In the genomic region with DNA sequence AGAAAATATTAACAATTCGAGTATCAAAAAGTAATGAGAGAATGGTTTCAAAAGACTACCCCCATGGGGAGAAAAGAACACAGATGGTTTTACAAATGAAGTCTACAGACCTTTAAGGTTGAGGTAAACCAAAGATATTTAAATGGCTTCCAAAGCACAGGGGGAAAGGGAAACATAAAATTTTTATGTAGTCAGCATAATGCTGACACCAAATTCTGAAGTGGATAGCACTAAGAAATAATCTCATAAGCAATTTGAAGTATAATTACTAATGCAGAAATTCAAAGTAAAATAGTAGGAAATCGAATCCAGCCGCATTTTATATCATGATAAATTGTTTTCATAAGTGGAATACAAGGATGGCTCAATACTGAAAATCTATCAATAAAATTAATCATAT, we compare ENCODE assay signal across 4 cellular contexts.
A peak's percentile ranks its signal among the peaks of the same experiment; 100 is the strongest.
TF ChIP-seq lines count a peak whose summit lies in the region.

No MANE protein-coding gene starts in this region.

TF ChIP-seq in HepG2, 621 proteins besides CTCF, POLR2A, EP300 and RAD21:
- TF ChIP-seq MAFK (conservative IDR thresholded peaks at IDR 0.05 in 1 of 2, IDR thresholded peaks at IDR 0.05 in 1 of 2; ENCODE audit: low read length in 2 of 2) (peak; percentile 51 to 79), SMYD3 (CRISPR knock-in tag; IDR thresholded peaks at IDR 0.05) (no peak), MAFF (IDR thresholded peaks at IDR 0.05; ENCODE audit: low read depth, low read length) (peak; percentile 64)
- TF ChIP-seq, protein P1, sequence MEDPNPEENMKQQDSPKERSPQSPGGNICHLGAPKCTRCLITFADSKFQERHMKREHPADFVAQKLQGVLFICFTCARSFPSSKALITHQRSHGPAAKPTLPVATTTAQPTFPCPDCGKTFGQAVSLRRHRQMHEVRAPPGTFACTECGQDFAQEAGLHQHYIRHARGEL (CRISPR knock-in tag; IDR thresholded peaks at IDR 0.05) = no peak
TF ChIP-seq in HepG2: peak in this region for 2.

TF ChIP-seq in A549, 52 proteins besides CTCF, POLR2A, EP300 and RAD21:
- TF ChIP-seq, protein P2, sequence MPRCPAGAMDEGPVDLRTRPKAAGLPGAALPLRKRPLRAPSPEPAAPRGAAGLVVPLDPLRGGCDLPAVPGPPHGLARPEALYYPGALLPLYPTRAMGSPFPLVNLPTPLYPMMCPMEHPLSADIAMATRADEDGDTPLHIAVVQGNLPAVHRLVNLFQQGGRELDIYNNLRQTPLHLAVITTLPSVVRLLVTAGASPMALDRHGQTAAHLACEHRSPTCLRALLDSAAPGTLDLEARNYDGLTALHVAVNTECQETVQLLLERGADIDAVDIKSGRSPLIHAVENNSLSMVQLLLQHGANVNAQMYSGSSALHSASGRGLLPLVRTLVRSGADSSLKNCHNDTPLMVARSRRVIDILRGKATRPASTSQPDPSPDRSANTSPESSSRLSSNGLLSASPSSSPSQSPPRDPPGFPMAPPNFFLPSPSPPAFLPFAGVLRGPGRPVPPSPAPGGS (IDR thresholded peaks at IDR 0.05) = no peak
- TF ChIP-seq HOXA7 (CRISPR knock-in tag; IDR thresholded peaks at IDR 0.05) (no peak), MAFK (IDR thresholded peaks at IDR 0.05; ENCODE audit: partially characterized antibody) (peak; percentile 64), NFE2L2 (conservative IDR thresholded peaks at IDR 0.05; ENCODE audit: low read length) (no peak), TFCP2L1 (CRISPR knock-in tag; IDR thresholded peaks at IDR 0.05) (no peak), SMC3 (IDR thresholded peaks at IDR 0.05) (no peak)
- TF ChIP-seq, protein P3, sequence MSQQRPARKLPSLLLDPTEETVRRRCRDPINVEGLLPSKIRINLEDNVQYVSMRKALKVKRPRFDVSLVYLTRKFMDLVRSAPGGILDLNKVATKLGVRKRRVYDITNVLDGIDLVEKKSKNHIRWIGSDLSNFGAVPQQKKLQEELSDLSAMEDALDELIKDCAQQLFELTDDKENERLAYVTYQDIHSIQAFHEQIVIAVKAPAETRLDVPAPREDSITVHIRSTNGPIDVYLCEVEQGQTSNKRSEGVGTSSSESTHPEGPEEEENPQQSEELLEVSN (IDR thresholded peaks at IDR 0.05; ENCODE audit: borderline replicate concordance, low read depth) = no peak

TF ChIP-seq in IMR-90, 13 proteins besides CTCF, POLR2A, EP300 and RAD21:
- TF ChIP-seq, protein P4, sequence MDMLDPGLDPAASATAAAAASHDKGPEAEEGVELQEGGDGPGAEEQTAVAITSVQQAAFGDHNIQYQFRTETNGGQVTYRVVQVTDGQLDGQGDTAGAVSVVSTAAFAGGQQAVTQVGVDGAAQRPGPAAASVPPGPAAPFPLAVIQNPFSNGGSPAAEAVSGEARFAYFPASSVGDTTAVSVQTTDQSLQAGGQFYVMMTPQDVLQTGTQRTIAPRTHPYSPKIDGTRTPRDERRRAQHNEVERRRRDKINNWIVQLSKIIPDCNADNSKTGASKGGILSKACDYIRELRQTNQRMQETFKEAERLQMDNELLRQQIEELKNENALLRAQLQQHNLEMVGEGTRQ (IDR thresholded peaks at IDR 0.05; ENCODE audit: low read depth, low read length) = no peak
- peak; percentile 55; the same call in 1 of the 2 replicates for TF ChIP-seq MAFK (IDR thresholded peaks at IDR 0.05; ENCODE audit: low read depth, low read length)

TF ChIP-seq in K562, 482 proteins besides CTCF, POLR2A, EP300 and RAD21:
- TF ChIP-seq SNIP1 (IDR thresholded peaks at IDR 0.05; ENCODE audit: low read depth) = no peak
- TF ChIP-seq C11orf30 (IDR thresholded peaks at IDR 0.05; ENCODE audit: low read depth) = peak; percentile 10; the same call in 1 of the 2 replicates
- peak; percentile 38; the same call in 1 of the 2 replicates for TF ChIP-seq ZNF316 (IDR thresholded peaks at IDR 0.05)
